4 cellular contexts compared by ENCODE assay signal in genomic region chr6:30093951-30094350, GRCh38. TPM values are rescaled to one million over a fixed set of nuclear protein-coding genes. Genes with fewer than 3 reads are reported as not detected.
"Had no signal": no experiment of that assay in that cellular context is flagged by ENCODE, and none has a peak within 500 bp of the region (broad histone marks: within the 10 kb centered on the region; RNA-seq: fewer than 3 reads in every experiment).

No MANE protein-coding gene starts in this region.

- DNase-seq: GDM1, GF-D8 had no signal

- H3K4me3 ChIP-seq: GM12878 had no signal

- ATAC-seq: GM12878 had no signal

RNA-seq across cellular contexts. Expression of gene RNF39, which starts 18.4 kb away (rescaled TPM):
- total RNA-seq: G401, GM12878 had no signal

RNA-seq across cellular contexts. Expression of gene TRIM31, which starts 18.9 kb away (rescaled TPM):
- total RNA-seq: G401 had no signal

RNA-seq across cellular contexts. Expression of gene TRIM40, which starts 42.0 kb away (rescaled TPM):
- total RNA-seq: G401, GM12878 had no signal
